Comparison of ENCODE assay signal across 1 cellular context in the genomic region with DNA sequence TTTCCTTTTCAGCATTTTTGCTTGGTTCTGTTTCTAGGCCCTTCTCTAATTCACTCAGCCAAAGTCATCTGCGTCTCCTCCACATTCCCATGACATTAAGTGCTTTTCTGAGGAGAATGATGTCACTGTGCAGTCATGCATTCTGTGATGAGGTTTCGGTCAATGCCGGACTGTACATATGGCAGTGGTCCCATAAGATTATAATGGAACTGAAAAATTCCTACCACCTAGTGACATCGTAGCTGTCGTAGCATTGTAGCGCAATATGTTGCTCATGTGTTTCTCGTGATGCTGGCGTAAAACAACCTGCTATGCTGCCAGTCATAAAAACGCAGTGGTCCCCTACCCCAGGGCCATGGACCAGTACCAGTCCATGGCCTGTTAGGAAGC.
TF ChIP-seq lines count a peak whose summit lies in the region.

No MANE protein-coding gene starts in this region.

TF ChIP-seq in IMR-90, 13 proteins besides CTCF, POLR2A, EP300 and RAD21:
- no peak for TF ChIP-seq BHLHE40 (IDR thresholded peaks at IDR 0.05; ENCODE audit: low read depth, low read length)
- no peak for TF ChIP-seq MAZ (IDR thresholded peaks at IDR 0.05; ENCODE audit: borderline replicate concordance, low read depth, low read length)
- TF ChIP-seq CHD1 (IDR thresholded peaks at IDR 0.05; ENCODE audit: low read depth, low read length): no peak
- TF ChIP-seq SMC3 (IDR thresholded peaks at IDR 0.05; ENCODE audit: low read depth, low read length): no peak
- TF ChIP-seq NFE2L2 (IDR thresholded peaks at IDR 0.05; ENCODE audit: low read depth, low read length): no peak
- peak; percentile 75 for TF ChIP-seq CEBPB (IDR thresholded peaks at IDR 0.05; ENCODE audit: low read depth, low read length)
- no peak for TF ChIP-seq RFX5 (IDR thresholded peaks at IDR 0.05; ENCODE audit: low read depth, low read length)
- TF ChIP-seq RCOR1 (IDR thresholded peaks at IDR 0.05; ENCODE audit: insufficient replicate concordance, low read length): no peak
- TF ChIP-seq MAFK (IDR thresholded peaks at IDR 0.05; ENCODE audit: low read depth, low read length): peak; percentile 18; the same call in 1 of the 2 replicates
- TF ChIP-seq, protein P1, sequence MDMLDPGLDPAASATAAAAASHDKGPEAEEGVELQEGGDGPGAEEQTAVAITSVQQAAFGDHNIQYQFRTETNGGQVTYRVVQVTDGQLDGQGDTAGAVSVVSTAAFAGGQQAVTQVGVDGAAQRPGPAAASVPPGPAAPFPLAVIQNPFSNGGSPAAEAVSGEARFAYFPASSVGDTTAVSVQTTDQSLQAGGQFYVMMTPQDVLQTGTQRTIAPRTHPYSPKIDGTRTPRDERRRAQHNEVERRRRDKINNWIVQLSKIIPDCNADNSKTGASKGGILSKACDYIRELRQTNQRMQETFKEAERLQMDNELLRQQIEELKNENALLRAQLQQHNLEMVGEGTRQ (IDR thresholded peaks at IDR 0.05; ENCODE audit: low read depth, low read length): no peak
- TF ChIP-seq, protein P2, sequence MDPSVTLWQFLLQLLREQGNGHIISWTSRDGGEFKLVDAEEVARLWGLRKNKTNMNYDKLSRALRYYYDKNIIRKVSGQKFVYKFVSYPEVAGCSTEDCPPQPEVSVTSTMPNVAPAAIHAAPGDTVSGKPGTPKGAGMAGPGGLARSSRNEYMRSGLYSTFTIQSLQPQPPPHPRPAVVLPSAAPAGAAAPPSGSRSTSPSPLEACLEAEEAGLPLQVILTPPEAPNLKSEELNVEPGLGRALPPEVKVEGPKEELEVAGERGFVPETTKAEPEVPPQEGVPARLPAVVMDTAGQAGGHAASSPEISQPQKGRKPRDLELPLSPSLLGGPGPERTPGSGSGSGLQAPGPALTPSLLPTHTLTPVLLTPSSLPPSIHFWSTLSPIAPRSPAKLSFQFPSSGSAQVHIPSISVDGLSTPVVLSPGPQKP (IDR thresholded peaks at IDR 0.05; ENCODE audit: borderline replicate concordance, low read depth, low read length): no peak
- peak; percentile 13; the same call in 1 of the 2 replicates for TF ChIP-seq FOS (IDR thresholded peaks at IDR 0.05; ENCODE audit: low read depth, low read length)
- no peak for TF ChIP-seq MXI1 (IDR thresholded peaks at IDR 0.05; ENCODE audit: borderline replicate concordance, low read depth, low read length)
